Comparison of ENCODE assay signal across 8 cellular contexts in genomic region chr19:16184665-16185122, GRCh38. TPM values are rescaled to one million over a fixed set of nuclear protein-coding genes. Genes with fewer than 3 reads are reported as not detected.
A peak's percentile ranks its signal among the peaks of the same experiment; 100 is the strongest.
DNase-seq lines count a peak whose midpoint lies in the region; ATAC-seq and TF ChIP-seq lines count a peak whose summit lies in the region.

No MANE protein-coding gene starts in this region.

- ATAC-seq in GM18502 (IDR thresholded peaks at IDR 0.05; ENCODE audit: poor library complexity, unreplicated experiment) (peak; percentile 5), gastrocnemius medialis (no peak)

- intact Hi-C loops in gastrocnemius medialis (cut with DNase I; ENCODE audit: low total_unique reads), result loop anchor here (1.0 to 10.0 kb wide), 3 partner anchors 13 to 1060 kb away; partner anchors contain the start of genes AP1M1 and RAB8A
- intact Hi-C loops in posterior cingulate gyrus (cut with DNase I), result loop anchor here (1.0 kb wide), 2 partner anchors 13 to 71 kb away; partner anchors contain the start of gene AP1M1

- H3K9me3 ChIP-seq in SJSA1 (replicated peaks), result no peaks in the 10 kb centered on the region
- H3K9me3 ChIP-seq in gastrocnemius medialis, result no peaks in the 10 kb centered on the region

- H3K36me3 ChIP-seq in SJSA1 (peaks cover 27% of the 10 kb centered on the region), gastrocnemius medialis (peaks cover 0 to 15% of the 10 kb centered on the region in 2 donors)

- TF ChIP-seq CTCF in fibroblast of pulmonary artery (IDR thresholded peaks at IDR 0.05; ENCODE audit: low read length, missing control alignments) (no peak), gastrocnemius medialis (IDR thresholded peaks at IDR 0.05 in 4 of 5, conservative IDR thresholded peaks at IDR 0.05 in 1 of 5) (no peak)

- H3K4me1 ChIP-seq in SJSA1 (replicated peaks) (peaks cover 22% of the 10 kb centered on the region), gastrocnemius medialis (peaks cover 10 to 11% of the 10 kb centered on the region in 2 donors)

- H3K27me3 ChIP-seq in SJSA1 (replicated peaks) (no peaks in the 10 kb centered on the region), gastrocnemius medialis (peaks cover 0 to 5% (median 2%) of the 10 kb centered on the region in 3 donors)

- H3K4me3 ChIP-seq in SJSA1 (peak overlapping the region; percentile 59), fibroblast of pulmonary artery (replicated peaks; ENCODE audit: low read depth, low read length) (peak overlapping the region; percentile 98), gastrocnemius medialis (peak overlapping the region; percentile 83 to 95 (median 92))

- in situ Hi-C loops in gastrocnemius medialis (cut with MboI; ENCODE audit: low sequenced_read_pairs in 4 of 4), result loop anchor here in 3 of 4 donors (5.0 to 25.0 kb wide), 3 partner anchors 142 to 597 kb away; no protein-coding TSS in a partner anchor

- no peak for DNase-seq in SJSA1 (ENCODE audit: low read depth in 1 of 2, low spot score in 2 of 2)
- no peak for DNase-seq in fibroblast of pulmonary artery (ENCODE audit: low read depth)
- DNase-seq in gastrocnemius medialis, result no peak
- DNase-seq in SW480 (ENCODE audit: low spot score), result no peak
- no peak for DNase-seq in NCI-H82 (lab: John Stamatoyannopoulos, UW)
- no peak for DNase-seq in AG08395 (ENCODE audit: low spot score)
- DNase-seq in posterior cingulate gyrus, result no peak

- no peak for TF ChIP-seq POLR2A in gastrocnemius medialis (IDR thresholded peaks at IDR 0.05)

- H3K27ac ChIP-seq in SJSA1 (no peak overlapping the region), gastrocnemius medialis (peak overlapping the region; percentile 53 to 88 (median 86))

RNA-seq across cellular contexts. Expression of gene FAM32A, which starts 0.5 kb away (rescaled TPM):
- total RNA-seq in SJSA1 (2014; rRNA removed; shearing (Covaris generic)), result 133 and 162 TPM in 2 replicates
- total RNA-seq in gastrocnemius medialis, result 10 to 100 TPM; 57.2 to 72.3 (median 63.6) TPM

RNA-seq across cellular contexts. Expression of gene CIB3, which starts 11.4 kb away (rescaled TPM):
- total RNA-seq in SJSA1 (2014; rRNA removed; shearing (Covaris generic)), result not detected in 2 replicates
- total RNA-seq in gastrocnemius medialis, result not detected

RNA-seq across cellular contexts. Expression of gene AP1M1, which starts 13.0 kb away (rescaled TPM):
- total RNA-seq in SJSA1 (2014; rRNA removed; shearing (Covaris generic)), result 65.6 and 103 TPM in 2 replicates
- total RNA-seq in gastrocnemius medialis, result 100 to 1,000 TPM in 1 of 4 donors, 10 to 100 TPM in 3; 68.2 to 119 (median 73.5) TPM

RNA-seq across cellular contexts. Expression of gene HSH2D, which starts 41.2 kb away (rescaled TPM):
- not detected in 2 replicates for total RNA-seq in SJSA1 (2014; rRNA removed; shearing (Covaris generic))
- not detected for total RNA-seq in gastrocnemius medialis
